ENCODE assay signal across 12 cellular contexts in the genomic region with DNA sequence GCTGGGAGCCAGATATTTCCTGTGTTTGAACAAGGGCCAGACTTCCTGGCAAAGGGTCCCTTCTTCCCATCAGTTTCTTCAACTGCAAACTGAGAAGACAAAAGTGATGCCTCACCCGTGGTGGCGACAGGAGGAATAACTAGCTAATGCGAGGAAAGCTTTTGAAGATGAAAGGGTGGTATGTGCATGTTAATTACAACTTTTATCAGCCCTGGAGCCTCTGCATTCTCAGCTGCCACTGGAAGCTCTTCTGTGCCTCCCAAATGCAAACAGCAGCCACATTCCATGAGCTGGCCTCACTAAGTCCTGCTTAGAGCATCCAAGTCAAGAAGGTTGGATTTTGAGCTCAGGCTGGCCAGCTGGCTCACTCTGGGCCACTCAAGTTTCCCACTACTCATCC. TPM values are rescaled to one million over a fixed set of nuclear protein-coding genes. Genes with fewer than 3 reads are reported as not detected.
DNase-seq lines count a peak whose midpoint lies in the region; ATAC-seq and TF ChIP-seq lines count a peak whose summit lies in the region.
"Had no signal": no experiment of that assay in that cellular context is flagged by ENCODE, and none has a peak within 500 bp of the region (broad histone marks: within the 10 kb centered on the region; RNA-seq: fewer than 3 reads in every experiment).

No MANE protein-coding gene starts in this region.

- peaks cover 0 to 1% (median 0%) of the 10 kb centered on the region in 3 donors for H3K27me3 Mint-ChIP-seq in CD14-positive monocyte (ENCODE audit: low read depth in 3 of 3)
- no peaks in the 10 kb centered on the region for H3K27me3 Mint-ChIP-seq in naive thymus-derived CD4-positive, alpha-beta T cell

- peaks cover 27% of the 10 kb centered on the region for H3K4me1 ChIP-seq in HUES64 (ENCODE audit: insufficient read depth, low read length)
- peaks cover 0 to 35% of the 10 kb centered on the region in 2 donors for H3K4me1 ChIP-seq in ascending aorta
- peaks cover 99 to 100% of the 10 kb centered on the region in 2 donors for H3K4me1 ChIP-seq in naive thymus-derived CD4-positive, alpha-beta T cell (ENCODE audit: control insufficient read depth in 2 of 2, insufficient read depth in 2 of 2, low read length in 2 of 2)
- peaks cover 16% of the 10 kb centered on the region for H3K4me1 ChIP-seq in mucosa of descending colon (ENCODE audit: low read depth)
- peaks cover 0 to 14% of the 10 kb centered on the region in 2 donors for H3K4me1 ChIP-seq in uterus

- H3K27ac ChIP-seq in HUES64 (ENCODE audit: low read depth, low read length) (peak overlapping the region; percentile 59; the same call in 1 of the 2 replicates), ascending aorta (peak overlapping the region; percentile 45 to 56), uterus (peak overlapping the region in 1 of 2 donors; percentile 30)
- peak overlapping the region; percentile 65 for H3K27ac ChIP-seq in naive thymus-derived CD4-positive, alpha-beta T cell (ENCODE audit: low read depth, low read length)

- intact Hi-C loops in CD14-positive monocyte (cut with micrococcal nuclease), result no loop called here
- intact Hi-C loops in ascending aorta (cut with DNase I), result no loop called here
- intact Hi-C loops in naive thymus-derived CD4-positive, alpha-beta T cell (cut with micrococcal nuclease), result no loop called here
- intact Hi-C loops in mucosa of descending colon (cut with DNase I, micrococcal nuclease), result no loop called here
- intact Hi-C loops in uterus (cut with DNase I; ENCODE audit: low total_unique reads), result no loop called here

- no peak for TF ChIP-seq CTCF in CD14-positive monocyte (IDR thresholded peaks at IDR 0.05)
- no peak for TF ChIP-seq CTCF in ascending aorta (IDR thresholded peaks at IDR 0.05)
- TF ChIP-seq CTCF in mucosa of descending colon (IDR thresholded peaks at IDR 0.05), result no peak
- no peak for TF ChIP-seq CTCF in uterus (IDR thresholded peaks at IDR 0.05)

- POLR2A ChIA-PET in naive thymus-derived CD4-positive, alpha-beta T cell (lab: Charles Lee), result interaction anchor here (1.4 to 8.4 kb wide), 4 partner anchors 11 to 28 kb away, joined by 6 to 172 read pairs (median 16); a partner anchor contains a TSS

- no peak overlapping the region for H3K4me3 ChIP-seq in HUES64 (ENCODE audit: low read length)
- H3K4me3 ChIP-seq in ascending aorta, result no peak overlapping the region
- H3K4me3 ChIP-seq in naive thymus-derived CD4-positive, alpha-beta T cell (ENCODE audit: low read length), result peak overlapping the region; percentile 8
- no peak overlapping the region for H3K4me3 ChIP-seq in mucosa of descending colon
- no peak overlapping the region for H3K4me3 ChIP-seq in uterus

- H3K9me3 Mint-ChIP-seq in CD14-positive monocyte, result peaks cover 0 to 4% (median 0%) of the 10 kb centered on the region in 7 donors
- H3K9me3 Mint-ChIP-seq in naive thymus-derived CD4-positive, alpha-beta T cell, result peaks cover 0 to 24% (median 0%) of the 10 kb centered on the region in 11 donors

- H3K36me3 Mint-ChIP-seq in CD14-positive monocyte, result peaks cover 75 to 94% of the 10 kb centered on the region in 2 donors
- H3K36me3 Mint-ChIP-seq in naive thymus-derived CD4-positive, alpha-beta T cell, result peaks cover 20 to 85% (median 65%) of the 10 kb centered on the region in 5 donors

- DNase-seq in CD14-positive monocyte (ENCODE audit: low spot score) (no peak), ascending aorta (ENCODE audit: low spot score in 2 of 2) (no peak), mucosa of descending colon (no peak), uterus (no peak)
- DNase-seq in naive thymus-derived CD4-positive, alpha-beta T cell, result no peak
- DNase-seq: activated CD4-positive, alpha-beta T cell treated with anti-CD3 and anti-CD28 coated beads for 48 hours; activated gamma-delta T cell; AML-193; NCI-H2029 had no signal

- WGBS in HUES64, result 12% methylated on average over 3 of the region's 3 CpGs

- H3K4me3 Mint-ChIP-seq in CD14-positive monocyte, result no peak overlapping the region
- H3K4me3 Mint-ChIP-seq in naive thymus-derived CD4-positive, alpha-beta T cell, result peak overlapping the region in 9 of 10 donors; percentile 46 to 94 (median 61)

- peak overlapping the region in 5 of 7 donors; percentile 11 to 75 (median 29) for H3K27ac Mint-ChIP-seq in CD14-positive monocyte
- peak overlapping the region in 8 of 9 donors; percentile 84 to 100 (median 91) for H3K27ac Mint-ChIP-seq in naive thymus-derived CD4-positive, alpha-beta T cell

- no peak for TF ChIP-seq POLR2A in uterus (IDR thresholded peaks at IDR 0.05)

- H3K9ac ChIP-seq in HUES64 (ENCODE audit: low read depth, low read length), result no peak overlapping the region

- H3K27me3 ChIP-seq in HUES64 (ENCODE audit: insufficient read depth, low read length) (no peaks in the 10 kb centered on the region), ascending aorta (no peaks in the 10 kb centered on the region), uterus (no peaks in the 10 kb centered on the region)
- H3K27me3 ChIP-seq in naive thymus-derived CD4-positive, alpha-beta T cell (ENCODE audit: control insufficient read depth in 2 of 2, insufficient read depth in 2 of 2, low read length in 2 of 2), result no peaks in the 10 kb centered on the region

- no peak for ATAC-seq in naive thymus-derived CD4-positive, alpha-beta T cell
- ATAC-seq in mucosa of descending colon (no peak), GM18511 (IDR thresholded peaks at IDR 0.05; ENCODE audit: unreplicated experiment) (no peak), GM21447 (IDR thresholded peaks at IDR 0.05; ENCODE audit: unreplicated experiment) (no peak)

- no peaks in the 10 kb centered on the region for H3K36me3 ChIP-seq in HUES64 (ENCODE audit: insufficient read depth, low read length)
- H3K36me3 ChIP-seq in ascending aorta, result peaks cover 0 to 3% of the 10 kb centered on the region in 2 donors
- peaks cover 0 to 29% (median 0%) of the 10 kb centered on the region in 3 experiments for H3K36me3 ChIP-seq in naive thymus-derived CD4-positive, alpha-beta T cell (ENCODE audit: control insufficient read depth in 2 of 3, insufficient read depth in 3 of 3, low read length in 3 of 3)
- H3K36me3 ChIP-seq in mucosa of descending colon (ENCODE audit: low read depth), result no peaks in the 10 kb centered on the region
- H3K36me3 ChIP-seq in uterus, result no peaks in the 10 kb centered on the region

- H3K4me1 Mint-ChIP-seq in CD14-positive monocyte, result peaks cover 75% of the 10 kb centered on the region
- peaks cover 67 to 100% (median 98%) of the 10 kb centered on the region in 7 donors for H3K4me1 Mint-ChIP-seq in naive thymus-derived CD4-positive, alpha-beta T cell

- H3K9me3 ChIP-seq in HUES64 (ENCODE audit: insufficient read depth, low read depth, low read length) (no peaks in the 10 kb centered on the region), ascending aorta (no peaks in the 10 kb centered on the region), mucosa of descending colon (no peaks in the 10 kb centered on the region), uterus (no peaks in the 10 kb centered on the region)
- no peaks in the 10 kb centered on the region for H3K9me3 ChIP-seq in naive thymus-derived CD4-positive, alpha-beta T cell (ENCODE audit: control insufficient read depth in 2 of 3, low read length in 3 of 3)

- CTCF ChIA-PET in naive thymus-derived CD4-positive, alpha-beta T cell (lab: Charles Lee), result interaction anchor here (1.0 to 1.3 kb wide), 3 partner anchors 11 to 13 kb away, joined by 4 to 6 read pairs (median 5); no protein-coding TSS in a partner anchor

RNA-seq across cellular contexts. Expression of a gene that starts 12.9 kb away (rescaled TPM):
- polyA plus RNA-seq in CD14-positive monocyte, result 100 to 1,000 TPM; 415 to 531 TPM
- polyA plus RNA-seq in HUES64 (2013, experiment 1 of 2), result 9.1 TPM
- 9.6 TPM for polyA plus RNA-seq in HUES64 (2013, experiment 2 of 2)
- 188 TPM for total RNA-seq in ascending aorta
- 1,000 to 10,000 TPM in 1 of 5 experiments, 100 to 1,000 TPM in 4; 369 to 1,223 (median 784) TPM for total RNA-seq in naive thymus-derived CD4-positive, alpha-beta T cell
- polyA plus RNA-seq in naive thymus-derived CD4-positive, alpha-beta T cell, result 100 to 1,000 TPM; 332 to 372 TPM
- 100 to 1,000 TPM; 105 to 154 (median 136) TPM for total RNA-seq in mucosa of descending colon
- total RNA-seq in uterus, result 100 to 1,000 TPM; 135 to 636 (median 397) TPM

Comparison
In these comparisons a context has a peak if more than half of its experiments do, and no peak if none do; other contexts are left out.
1. H3K4me3 Mint-ChIP-seq: peak in naive thymus-derived CD4-positive, alpha-beta T cell (9 of 10); none in CD14-positive monocyte (0 of 2).